Comparison of ENCODE assay signal across 9 cellular contexts in genomic region chr14:49688701-49689030, GRCh38. TPM values are rescaled to one million over a fixed set of nuclear protein-coding genes. Genes with fewer than 3 reads are reported as not detected.
DNase-seq lines count a peak whose midpoint lies in the region; ATAC-seq and TF ChIP-seq lines count a peak whose summit lies in the region.
"Had no signal": no experiment of that assay in that cellular context is flagged by ENCODE, and none has a peak within 500 bp of the region (broad histone marks: within the 10 kb centered on the region; RNA-seq: fewer than 3 reads in every experiment).

No MANE protein-coding gene starts in this region.

- H3K9me3 ChIP-seq in T-helper 17 cell (ENCODE audit: control insufficient read depth, low read length, poor library complexity, severe bottlenecking) (no peaks in the 10 kb centered on the region), iPS-18c (ENCODE audit: control insufficient read depth, insufficient read depth, low read length) (no peaks in the 10 kb centered on the region), smooth muscle cell (replicated peaks; ENCODE audit: low read depth) (no peaks in the 10 kb centered on the region)

- TF ChIP-seq CTCF in HFF-Myc (IDR thresholded peaks at IDR 0.05; ENCODE audit: low read depth, low read length, missing control alignments) (no peak), smooth muscle cell (IDR thresholded peaks at IDR 0.05; ENCODE audit: borderline replicate concordance, insufficient read depth, poor library complexity, severe bottlenecking) (no peak)

- peak overlapping the region; percentile 88 for H3K4me2 ChIP-seq in smooth muscle cell

- H3K27ac ChIP-seq in smooth muscle cell (ENCODE audit: low read depth) = peak overlapping the region; percentile 7

- peak overlapping the region; percentile 100 for H2AFZ ChIP-seq in smooth muscle cell (ENCODE audit: low read depth)

- WGBS in smooth muscle cell (ENCODE audit: low lambda C conversion rate) = 89% methylated on average over 8 of the region's 8 CpGs

- H3K9ac ChIP-seq in smooth muscle cell (ENCODE audit: low read depth) = no peak overlapping the region

- H3K4me3 ChIP-seq in HFF-Myc (replicated peaks; ENCODE audit: low read depth, low read length) = peak overlapping the region; percentile 66
- peak overlapping the region; percentile 86; the same call in 1 of the 2 replicates for H3K4me3 ChIP-seq in iPS-18c (ENCODE audit: insufficient read depth, low read depth, low read length)
- H3K4me3 ChIP-seq in smooth muscle cell = peak overlapping the region; percentile 83

- no peaks in the 10 kb centered on the region for H3K27me3 Mint-ChIP-seq in T-helper 17 cell

- no peaks in the 10 kb centered on the region for H3K79me2 ChIP-seq in smooth muscle cell (ENCODE audit: low read depth)

- peaks cover 3% of the 10 kb centered on the region for H3K36me3 Mint-ChIP-seq in T-helper 17 cell (ENCODE audit: low read depth)

- H3K4me3 Mint-ChIP-seq in T-helper 17 cell = peak overlapping the region; percentile 88

- H3K27ac Mint-ChIP-seq in T-helper 17 cell = peak overlapping the region; percentile 75

- no peak for DNase-seq in HFF-Myc (ENCODE audit: extremely low read depth, low read depth)
- DNase-seq in T-helper 17 cell = no peak
- no peak for DNase-seq in smooth muscle cell (lab: John Stamatoyannopoulos, UW; ENCODE audit: unreplicated experiment)
- no peak for DNase-seq in ureter (ENCODE audit: low spot score)
- no peak for DNase-seq in NCI-H510A (lab: John Stamatoyannopoulos, UW)

- H3F3A ChIP-seq in smooth muscle cell (ENCODE audit: low read depth) = peaks cover 7% of the 10 kb centered on the region

- H4K20me1 ChIP-seq in smooth muscle cell (ENCODE audit: low read depth) = no peaks in the 10 kb centered on the region

- H3K36me3 ChIP-seq in smooth muscle cell (ENCODE audit: low read depth) = no peaks in the 10 kb centered on the region

- H3K4me1 ChIP-seq in smooth muscle cell (ENCODE audit: low read depth) = peaks cover 10% of the 10 kb centered on the region

- ATAC-seq in T-helper 17 cell (no peak), GM21367 (IDR thresholded peaks at IDR 0.05; ENCODE audit: unreplicated experiment) (no peak), HG03457 (IDR thresholded peaks at IDR 0.05; ENCODE audit: unreplicated experiment) (no peak)

- H3K4me1 Mint-ChIP-seq in T-helper 17 cell = peaks cover 18% of the 10 kb centered on the region

- no peaks in the 10 kb centered on the region for H3K27me3 ChIP-seq in smooth muscle cell (ENCODE audit: low read depth)

RNA-seq across cellular contexts. Expression of gene POLE2, which starts 0.7 kb away (rescaled TPM):
- total RNA-seq in T-helper 17 cell = 1 to 10 TPM; 1.0 to 2.2 TPM
- 4.1 and 9.6 TPM in 2 replicates for total RNA-seq in smooth muscle cell
- 3.7 and 7.5 TPM in 2 replicates for polyA plus RNA-seq in smooth muscle cell
- 4.6 TPM for total RNA-seq in ureter

RNA-seq across cellular contexts. Expression of gene KLHDC1, which starts 4.3 kb away (rescaled TPM):
- total RNA-seq in T-helper 17 cell (1 to 10 TPM; 7.4 to 7.5 TPM), smooth muscle cell (5.9 and 8.6 TPM in 2 replicates), ureter (9.8 TPM)
- 4.1 and 5.1 TPM in 2 replicates for polyA plus RNA-seq in smooth muscle cell
- total RNA-seq: HT1080 had no signal

RNA-seq across cellular contexts. Expression of gene DNAAF2, which starts 53.6 kb away (rescaled TPM):
- total RNA-seq in T-helper 17 cell (10 to 100 TPM; 25.7 to 34.0 TPM), smooth muscle cell (12.0 and 14.0 TPM in 2 replicates), ureter (5.5 TPM)
- 10.4 and 11.3 TPM in 2 replicates for polyA plus RNA-seq in smooth muscle cell
